In genomic region chr19:57103573-57104277, GRCh38 we compare ENCODE assay signal across 8 cellular contexts. TPM values are rescaled to one million over a fixed set of nuclear protein-coding genes. Genes with fewer than 3 reads are reported as not detected.
DNase-seq lines count a peak whose midpoint lies in the region; ATAC-seq lines count a peak whose summit lies in the region.

No MANE protein-coding gene starts in this region.

- no peak overlapping the region for H2BK120ac ChIP-seq in mesendoderm (ENCODE audit: low read depth, low read length)

- H3K4ac ChIP-seq in mesendoderm (ENCODE audit: low read depth, low read length): no peak overlapping the region

- no peak overlapping the region for H2BK15ac ChIP-seq in mesendoderm (replicated peaks; ENCODE audit: low read depth)

- H3K79me2 ChIP-seq in mesendoderm (ENCODE audit: control insufficient read depth, insufficient read depth, low read length): no peaks in the 10 kb centered on the region

- H3K56ac ChIP-seq in mesendoderm (ENCODE audit: low read length): no peak overlapping the region

- no peak overlapping the region for H3K9ac ChIP-seq in mesendoderm (ENCODE audit: low read length)

- no peaks in the 10 kb centered on the region for H3K36me3 ChIP-seq in mesendoderm (ENCODE audit: control insufficient read depth, insufficient read depth, low read length)

- H3K18ac ChIP-seq in mesendoderm (ENCODE audit: low read length): no peak overlapping the region

- H2AK5ac ChIP-seq in mesendoderm (ENCODE audit: low read length): no peak overlapping the region

- no peak overlapping the region for H2BK5ac ChIP-seq in mesendoderm (ENCODE audit: low read length)

- whole genome bisulfite sequencing in mesendoderm (ENCODE audit: extremely low coverage, insufficient coverage, low lambda C conversion rate): no CpG with 5 or more reads among the region's 13 CpGs

- H3K27me3 ChIP-seq in mesendoderm (ENCODE audit: insufficient read depth, low read length, poor library complexity): no peaks in the 10 kb centered on the region

- H3K79me1 ChIP-seq in mesendoderm (ENCODE audit: low read length): no peaks in the 10 kb centered on the region

- ATAC-seq in GM21381 (IDR thresholded peaks at IDR 0.05; ENCODE audit: unreplicated experiment): no peak

- no peak overlapping the region for H3K23ac ChIP-seq in mesendoderm (ENCODE audit: low read length)

- no peak overlapping the region for H3K27ac ChIP-seq in mesendoderm (ENCODE audit: low read depth, low read length)

- peak; percentile 32 to 53 for DNase-seq in NOMO-1 (lab: John Stamatoyannopoulos, UW; ENCODE audit: unreplicated experiment in 2 of 2)
- no peak for DNase-seq in NOMO-1 treated with dmso at 0.1 percent for 144 hours (lab: John Stamatoyannopoulos, UW; ENCODE audit: unreplicated experiment)
- DNase-seq in NCI-H226: peak; percentile 35
- peak; percentile 49 to 62 for DNase-seq in activated CD4-positive, alpha-beta T cell treated with anti-CD3 and anti-CD28 coated beads, Interleukin-2, amount 50 U/mL, for 48 hours
- DNase-seq in effector CD8-positive, alpha-beta T cell (lab: John Stamatoyannopoulos, UW): peak; percentile 52
- DNase-seq in mesendoderm: peak; percentile 70
- peak; percentile 21 to 25 for DNase-seq in stimulated activated CD8-positive, alpha-beta memory T cell treated with anti-CD3 and anti-CD28 coated beads, Interleukin-15, amount 100 ng/mL, for 48 hours (ENCODE audit: low read depth in 2 of 2)

- no peak overlapping the region for H3K4me3 ChIP-seq in mesendoderm (ENCODE audit: low read length)

- no peak overlapping the region for H4K5ac ChIP-seq in mesendoderm (ENCODE audit: low read length)

- no peaks in the 10 kb centered on the region for H3K4me1 ChIP-seq in mesendoderm (ENCODE audit: control insufficient read depth, low read depth, low read length)

- no peak overlapping the region for H3K4me2 ChIP-seq in mesendoderm (ENCODE audit: low read length)

- H4K8ac ChIP-seq in mesendoderm (ENCODE audit: low read depth, low read length): no peak overlapping the region

RNA-seq across cellular contexts. Expression of gene USP29, which starts 16.1 kb away (rescaled TPM):
- polyA plus RNA-seq in mesendoderm (2013, experiment 1 of 2): not detected
- not detected for polyA plus RNA-seq in mesendoderm (2013, experiment 2 of 2)

RNA-seq across cellular contexts. Expression of gene ZIM3, which starts 41.3 kb away (rescaled TPM):
- polyA plus RNA-seq in mesendoderm (2013, experiment 1 of 2): not detected
- polyA plus RNA-seq in mesendoderm (2013, experiment 2 of 2): not detected
